ENCODE assay signal across 9 cellular contexts in genomic region chr1:39142394-39143060, GRCh38.
DNase-seq lines count a peak whose midpoint lies in the region; ATAC-seq and TF ChIP-seq lines count a peak whose summit lies in the region.
"Had no signal": no experiment of that assay in that cellular context is flagged by ENCODE, and none has a peak within 500 bp of the region (broad histone marks: within the 10 kb centered on the region; RNA-seq: fewer than 3 reads in every experiment).

No MANE protein-coding gene starts in this region.

- ATAC-seq in left lung (peak; percentile 96), upper lobe of right lung (peak; percentile 98)

- dilution Hi-C loops in mammary epithelial cell (cut with HindIII; ENCODE audit: low sequenced_read_pairs), result no loop called here

- H3K9ac ChIP-seq in mammary epithelial cell (ENCODE audit: insufficient read depth, low read length), result peak overlapping the region; percentile 64

- TF ChIP-seq CTCF in mammary epithelial cell (conservative IDR thresholded peaks at IDR 0.05 in 1 of 2, IDR thresholded peaks at IDR 0.05 in 1 of 2; ENCODE audit: extremely low read depth in 1 of 2, insufficient read depth in 1 of 2, low read depth in 1 of 2, low read length in 2 of 2) (peak; percentile 7 to 14), left lung (IDR thresholded peaks at IDR 0.05) (no peak), upper lobe of right lung (IDR thresholded peaks at IDR 0.05) (no peak), BE2C (IDR thresholded peaks at IDR 0.05; ENCODE audit: low read depth, low read length) (no peak)

- CTCF ChIA-PET in mammary epithelial cell (lab: Charles Lee; ENCODE audit: low non-redundant PET), result interaction anchor here (1.9 kb wide), 1 partner anchor 49 kb away, joined by 7 read pairs; no protein-coding TSS in a partner anchor

- BruUV-seq in mammary epithelial cell (replicated peaks; lab: Mats Ljungman, UMichigan), result no TSS peak

- in situ Hi-C loops in mammary epithelial cell (cut with MboI; ENCODE audit: low sequenced_read_pairs in 2 of 2), result no loop called here

- H3K4me1 ChIP-seq in mammary epithelial cell (ENCODE audit: insufficient read depth, low read length) (peaks cover 50% of the 10 kb centered on the region), left lung (peaks cover 20 to 51% of the 10 kb centered on the region in 2 donors), upper lobe of right lung (peaks cover 54% of the 10 kb centered on the region), BE2C (no peaks in the 10 kb centered on the region)

- WGBS in mammary epithelial cell (ENCODE audit: low coverage, missing lambda C conversion rate), result 0% methylated on average over 3 of the region's 3 CpGs

- peaks cover 95% of the 10 kb centered on the region for H3K79me2 ChIP-seq in mammary epithelial cell (ENCODE audit: insufficient read depth, low read length)

- H3K36me3 ChIP-seq in mammary epithelial cell (ENCODE audit: insufficient read depth, low read length) (no peaks in the 10 kb centered on the region), left lung (no peaks in the 10 kb centered on the region), upper lobe of right lung (no peaks in the 10 kb centered on the region), BE2C (no peaks in the 10 kb centered on the region)

- peak; percentile 39 to 81 (median 55) for DNase-seq in NCI-H1417 (lab: John Stamatoyannopoulos, UW)
- DNase-seq in NCI-H1417 treated with DMSO at 0.1 percent for 48 hours (lab: John Stamatoyannopoulos, UW), result no peak
- DNase-seq in mammary epithelial cell, result peak; percentile 97
- peak; percentile 43 to 80 for DNase-seq in left lung
- DNase-seq in upper lobe of right lung, result peak; percentile 69
- DNase-seq in NCI-H2081 treated with DMSO at 0.1 percent for 48 hours (lab: John Stamatoyannopoulos, UW), result no peak
- no peak for DNase-seq in BE2C
- DNase-seq in stimulated activated CD4-positive, alpha-beta T cell treated with anti-CD3 and anti-CD28 coated beads, Interleukin-4, amount 100 ng/mL, for 4 hours, result no peak
- DNase-seq: aorta had no signal

- peak overlapping the region; percentile 32 for H3K4me2 ChIP-seq in mammary epithelial cell (ENCODE audit: insufficient read depth, low read depth, low read length)

- intact Hi-C loops in mammary epithelial cell (cut with micrococcal nuclease) (loop anchor here (2.0 kb wide), 1 partner anchor 16 kb away; no protein-coding TSS in a partner anchor), left lung (cut with DNase I) (no loop called here), upper lobe of right lung (cut with DNase I) (no loop called here)

- H2AFZ ChIP-seq in mammary epithelial cell (ENCODE audit: low read depth, low read length), result no peak overlapping the region

- H3K4me3 ChIP-seq in mammary epithelial cell (replicated peaks in 1 of 3; ENCODE audit: insufficient read depth in 1 of 3, low read depth in 2 of 3, low read length in 3 of 3), result no peak overlapping the region
- H3K4me3 ChIP-seq in left lung, result no peak overlapping the region
- H3K4me3 ChIP-seq in upper lobe of right lung, result no peak overlapping the region
- no peak overlapping the region for H3K4me3 ChIP-seq in BE2C (ENCODE audit: low read depth, low read length)

- H3K9me3 ChIP-seq in mammary epithelial cell (replicated peaks; ENCODE audit: insufficient read depth, low read length) (no peaks in the 10 kb centered on the region), left lung (no peaks in the 10 kb centered on the region), upper lobe of right lung (no peaks in the 10 kb centered on the region), BE2C (no peaks in the 10 kb centered on the region)

- H3K27ac ChIP-seq in mammary epithelial cell (ENCODE audit: insufficient read depth, low read depth, low read length) (peak overlapping the region; percentile 84), left lung (peak overlapping the region; percentile 51 to 54), upper lobe of right lung (peak overlapping the region; percentile 66)

- H3K27me3 ChIP-seq in mammary epithelial cell (ENCODE audit: insufficient read depth, low read length), result no peaks in the 10 kb centered on the region
- H3K27me3 ChIP-seq in left lung, result no peaks in the 10 kb centered on the region
- no peaks in the 10 kb centered on the region for H3K27me3 ChIP-seq in upper lobe of right lung
- H3K27me3 ChIP-seq in BE2C, result no peaks in the 10 kb centered on the region

- H4K20me1 ChIP-seq in mammary epithelial cell (ENCODE audit: insufficient read depth, low read length), result no peaks in the 10 kb centered on the region

Comparison
In these comparisons a context has a peak if more than half of its experiments do, and no peak if none do; other contexts are left out.
1. DNase-seq: peak in NCI-H1417 (3 of 3), mammary epithelial cell (single experiment), left lung (2 of 2) and upper lobe of right lung (single experiment); none in NCI-H1417 treated with DMSO at 0.1 percent for 48 hours (single experiment), NCI-H2081 treated with DMSO at 0.1 percent for 48 hours (single experiment), BE2C (single experiment) and stimulated activated CD4-positive, alpha-beta T cell treated with anti-CD3 and anti-CD28 coated beads, Interleukin-4, amount 100 ng/mL, for 4 hours (0 of 2).
2. CTCF ChIP-seq: peak in mammary epithelial cell (2 of 2); none in left lung (0 of 2), upper lobe of right lung (single experiment) and BE2C (single experiment).
3. Peak in every context shown above with its lines, with median percentiles within 50 percentile points of each other: H3K27ac ChIP-seq.